2 cellular contexts compared by ENCODE assay signal in the genomic region with DNA sequence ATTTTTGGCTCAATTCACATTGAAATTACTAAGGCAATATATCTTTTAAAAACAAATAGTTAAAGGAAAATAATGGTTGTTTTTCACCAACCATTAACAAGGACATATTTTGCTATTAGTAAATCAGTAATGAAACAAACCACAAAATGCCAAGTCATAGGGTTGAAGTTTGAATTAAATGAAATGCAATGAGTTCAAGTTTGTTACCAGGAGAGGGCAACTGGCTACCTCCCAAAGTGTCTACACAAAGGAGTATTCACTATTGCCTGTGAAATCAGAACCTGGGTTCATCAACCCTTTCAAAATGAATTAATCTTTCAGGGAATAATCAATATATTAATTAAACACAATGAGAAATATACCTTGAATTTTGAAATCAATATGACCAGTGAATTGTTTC.
TF ChIP-seq lines count a peak whose summit lies in the region.

No MANE protein-coding gene starts in this region.

TF ChIP-seq in liver, 16 proteins besides CTCF, POLR2A, EP300 and RAD21 (continued from another document):
- TF ChIP-seq, protein P1, sequence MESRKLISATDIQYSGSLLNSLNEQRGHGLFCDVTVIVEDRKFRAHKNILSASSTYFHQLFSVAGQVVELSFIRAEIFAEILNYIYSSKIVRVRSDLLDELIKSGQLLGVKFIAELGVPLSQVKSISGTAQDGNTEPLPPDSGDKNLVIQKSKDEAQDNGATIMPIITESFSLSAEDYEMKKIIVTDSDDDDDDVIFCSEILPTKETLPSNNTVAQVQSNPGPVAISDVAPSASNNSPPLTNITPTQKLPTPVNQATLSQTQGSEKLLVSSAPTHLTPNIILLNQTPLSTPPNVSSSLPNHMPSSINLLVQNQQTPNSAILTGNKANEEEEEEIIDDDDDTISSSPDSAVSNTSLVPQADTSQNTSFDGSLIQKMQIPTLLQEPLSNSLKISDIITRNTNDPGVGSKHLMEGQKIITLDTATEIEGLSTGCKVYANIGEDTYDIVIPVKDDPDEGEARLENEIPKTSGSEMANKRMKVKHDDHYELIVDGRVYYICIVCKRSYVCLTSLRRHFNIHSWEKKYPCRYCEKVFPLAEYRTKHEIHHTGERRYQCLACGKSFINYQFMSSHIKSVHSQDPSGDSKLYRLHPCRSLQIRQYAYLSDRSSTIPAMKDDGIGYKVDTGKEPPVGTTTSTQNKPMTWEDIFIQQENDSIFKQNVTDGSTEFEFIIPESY (IDR thresholded peaks at IDR 0.05): no peak
- TF ChIP-seq HNF4A (conservative IDR thresholded peaks at IDR 0.05) (peak; percentile 76 to 79), JUND (IDR thresholded peaks at IDR 0.05) (peak in 1 of 2 donors; percentile 44), SP1 (IDR thresholded peaks at IDR 0.05) (peak; percentile 62), YY1 (IDR thresholded peaks at IDR 0.05) (peak; percentile 63), GABPA (IDR thresholded peaks at IDR 0.05 in 1 of 2, conservative IDR thresholded peaks at IDR 0.05 in 1 of 2) (no peak)

TF ChIP-seq in HepG2, 621 proteins besides CTCF, POLR2A, EP300 and RAD21:
- TF ChIP-seq, protein P2, sequence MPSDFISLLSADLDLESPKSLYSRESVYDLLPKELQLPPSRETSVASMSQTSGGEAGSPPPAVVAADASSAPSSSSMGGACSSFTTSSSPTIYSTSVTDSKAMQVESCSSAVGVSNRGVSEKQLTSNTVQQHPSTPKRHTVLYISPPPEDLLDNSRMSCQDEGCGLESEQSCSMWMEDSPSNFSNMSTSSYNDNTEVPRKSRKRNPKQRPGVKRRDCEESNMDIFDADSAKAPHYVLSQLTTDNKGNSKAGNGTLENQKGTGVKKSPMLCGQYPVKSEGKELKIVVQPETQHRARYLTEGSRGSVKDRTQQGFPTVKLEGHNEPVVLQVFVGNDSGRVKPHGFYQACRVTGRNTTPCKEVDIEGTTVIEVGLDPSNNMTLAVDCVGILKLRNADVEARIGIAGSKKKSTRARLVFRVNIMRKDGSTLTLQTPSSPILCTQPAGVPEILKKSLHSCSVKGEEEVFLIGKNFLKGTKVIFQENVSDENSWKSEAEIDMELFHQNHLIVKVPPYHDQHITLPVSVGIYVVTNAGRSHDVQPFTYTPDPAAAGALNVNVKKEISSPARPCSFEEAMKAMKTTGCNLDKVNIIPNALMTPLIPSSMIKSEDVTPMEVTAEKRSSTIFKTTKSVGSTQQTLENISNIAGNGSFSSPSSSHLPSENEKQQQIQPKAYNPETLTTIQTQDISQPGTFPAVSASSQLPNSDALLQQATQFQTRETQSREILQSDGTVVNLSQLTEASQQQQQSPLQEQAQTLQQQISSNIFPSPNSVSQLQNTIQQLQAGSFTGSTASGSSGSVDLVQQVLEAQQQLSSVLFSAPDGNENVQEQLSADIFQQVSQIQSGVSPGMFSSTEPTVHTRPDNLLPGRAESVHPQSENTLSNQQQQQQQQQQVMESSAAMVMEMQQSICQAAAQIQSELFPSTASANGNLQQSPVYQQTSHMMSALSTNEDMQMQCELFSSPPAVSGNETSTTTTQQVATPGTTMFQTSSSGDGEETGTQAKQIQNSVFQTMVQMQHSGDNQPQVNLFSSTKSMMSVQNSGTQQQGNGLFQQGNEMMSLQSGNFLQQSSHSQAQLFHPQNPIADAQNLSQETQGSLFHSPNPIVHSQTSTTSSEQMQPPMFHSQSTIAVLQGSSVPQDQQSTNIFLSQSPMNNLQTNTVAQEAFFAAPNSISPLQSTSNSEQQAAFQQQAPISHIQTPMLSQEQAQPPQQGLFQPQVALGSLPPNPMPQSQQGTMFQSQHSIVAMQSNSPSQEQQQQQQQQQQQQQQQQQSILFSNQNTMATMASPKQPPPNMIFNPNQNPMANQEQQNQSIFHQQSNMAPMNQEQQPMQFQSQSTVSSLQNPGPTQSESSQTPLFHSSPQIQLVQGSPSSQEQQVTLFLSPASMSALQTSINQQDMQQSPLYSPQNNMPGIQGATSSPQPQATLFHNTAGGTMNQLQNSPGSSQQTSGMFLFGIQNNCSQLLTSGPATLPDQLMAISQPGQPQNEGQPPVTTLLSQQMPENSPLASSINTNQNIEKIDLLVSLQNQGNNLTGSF (CRISPR knock-in tag; IDR thresholded peaks at IDR 0.05): no peak
- TF ChIP-seq, protein P3, sequence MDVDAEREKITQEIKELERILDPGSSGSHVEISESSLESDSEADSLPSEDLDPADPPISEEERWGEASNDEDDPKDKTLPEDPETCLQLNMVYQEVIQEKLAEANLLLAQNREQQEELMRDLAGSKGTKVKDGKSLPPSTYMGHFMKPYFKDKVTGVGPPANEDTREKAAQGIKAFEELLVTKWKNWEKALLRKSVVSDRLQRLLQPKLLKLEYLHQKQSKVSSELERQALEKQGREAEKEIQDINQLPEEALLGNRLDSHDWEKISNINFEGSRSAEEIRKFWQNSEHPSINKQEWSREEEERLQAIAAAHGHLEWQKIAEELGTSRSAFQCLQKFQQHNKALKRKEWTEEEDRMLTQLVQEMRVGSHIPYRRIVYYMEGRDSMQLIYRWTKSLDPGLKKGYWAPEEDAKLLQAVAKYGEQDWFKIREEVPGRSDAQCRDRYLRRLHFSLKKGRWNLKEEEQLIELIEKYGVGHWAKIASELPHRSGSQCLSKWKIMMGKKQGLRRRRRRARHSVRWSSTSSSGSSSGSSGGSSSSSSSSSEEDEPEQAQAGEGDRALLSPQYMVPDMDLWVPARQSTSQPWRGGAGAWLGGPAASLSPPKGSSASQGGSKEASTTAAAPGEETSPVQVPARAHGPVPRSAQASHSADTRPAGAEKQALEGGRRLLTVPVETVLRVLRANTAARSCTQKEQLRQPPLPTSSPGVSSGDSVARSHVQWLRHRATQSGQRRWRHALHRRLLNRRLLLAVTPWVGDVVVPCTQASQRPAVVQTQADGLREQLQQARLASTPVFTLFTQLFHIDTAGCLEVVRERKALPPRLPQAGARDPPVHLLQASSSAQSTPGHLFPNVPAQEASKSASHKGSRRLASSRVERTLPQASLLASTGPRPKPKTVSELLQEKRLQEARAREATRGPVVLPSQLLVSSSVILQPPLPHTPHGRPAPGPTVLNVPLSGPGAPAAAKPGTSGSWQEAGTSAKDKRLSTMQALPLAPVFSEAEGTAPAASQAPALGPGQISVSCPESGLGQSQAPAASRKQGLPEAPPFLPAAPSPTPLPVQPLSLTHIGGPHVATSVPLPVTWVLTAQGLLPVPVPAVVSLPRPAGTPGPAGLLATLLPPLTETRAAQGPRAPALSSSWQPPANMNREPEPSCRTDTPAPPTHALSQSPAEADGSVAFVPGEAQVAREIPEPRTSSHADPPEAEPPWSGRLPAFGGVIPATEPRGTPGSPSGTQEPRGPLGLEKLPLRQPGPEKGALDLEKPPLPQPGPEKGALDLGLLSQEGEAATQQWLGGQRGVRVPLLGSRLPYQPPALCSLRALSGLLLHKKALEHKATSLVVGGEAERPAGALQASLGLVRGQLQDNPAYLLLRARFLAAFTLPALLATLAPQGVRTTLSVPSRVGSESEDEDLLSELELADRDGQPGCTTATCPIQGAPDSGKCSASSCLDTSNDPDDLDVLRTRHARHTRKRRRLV (CRISPR knock-in tag; IDR thresholded peaks at IDR 0.05): no peak
- TF ChIP-seq ZNF558 (CRISPR knock-in tag; IDR thresholded peaks at IDR 0.05; ENCODE audit: borderline replicate concordance) (no peak), KAT7 (CRISPR knock-in tag; IDR thresholded peaks at IDR 0.05; ENCODE audit: borderline replicate concordance) (no peak), ARNT (IDR thresholded peaks at IDR 0.05) (no peak), MAF1 (CRISPR knock-in tag; IDR thresholded peaks at IDR 0.05; ENCODE audit: borderline replicate concordance) (no peak), NFKBIZ (CRISPR knock-in tag; IDR thresholded peaks at IDR 0.05) (no peak), JUND (CRISPR knock-in tag; IDR thresholded peaks at IDR 0.05) (no peak), SYNCRIP (IDR thresholded peaks at IDR 0.05; ENCODE audit: insufficient read depth, low read depth, low read length) (no peak)
- TF ChIP-seq, protein P4, sequence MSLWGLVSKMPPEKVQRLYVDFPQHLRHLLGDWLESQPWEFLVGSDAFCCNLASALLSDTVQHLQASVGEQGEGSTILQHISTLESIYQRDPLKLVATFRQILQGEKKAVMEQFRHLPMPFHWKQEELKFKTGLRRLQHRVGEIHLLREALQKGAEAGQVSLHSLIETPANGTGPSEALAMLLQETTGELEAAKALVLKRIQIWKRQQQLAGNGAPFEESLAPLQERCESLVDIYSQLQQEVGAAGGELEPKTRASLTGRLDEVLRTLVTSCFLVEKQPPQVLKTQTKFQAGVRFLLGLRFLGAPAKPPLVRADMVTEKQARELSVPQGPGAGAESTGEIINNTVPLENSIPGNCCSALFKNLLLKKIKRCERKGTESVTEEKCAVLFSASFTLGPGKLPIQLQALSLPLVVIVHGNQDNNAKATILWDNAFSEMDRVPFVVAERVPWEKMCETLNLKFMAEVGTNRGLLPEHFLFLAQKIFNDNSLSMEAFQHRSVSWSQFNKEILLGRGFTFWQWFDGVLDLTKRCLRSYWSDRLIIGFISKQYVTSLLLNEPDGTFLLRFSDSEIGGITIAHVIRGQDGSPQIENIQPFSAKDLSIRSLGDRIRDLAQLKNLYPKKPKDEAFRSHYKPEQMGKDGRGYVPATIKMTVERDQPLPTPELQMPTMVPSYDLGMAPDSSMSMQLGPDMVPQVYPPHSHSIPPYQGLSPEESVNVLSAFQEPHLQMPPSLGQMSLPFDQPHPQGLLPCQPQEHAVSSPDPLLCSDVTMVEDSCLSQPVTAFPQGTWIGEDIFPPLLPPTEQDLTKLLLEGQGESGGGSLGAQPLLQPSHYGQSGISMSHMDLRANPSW (CRISPR knock-in tag; IDR thresholded peaks at IDR 0.05; ENCODE audit: borderline replicate concordance): no peak
- TF ChIP-seq, protein P5, sequence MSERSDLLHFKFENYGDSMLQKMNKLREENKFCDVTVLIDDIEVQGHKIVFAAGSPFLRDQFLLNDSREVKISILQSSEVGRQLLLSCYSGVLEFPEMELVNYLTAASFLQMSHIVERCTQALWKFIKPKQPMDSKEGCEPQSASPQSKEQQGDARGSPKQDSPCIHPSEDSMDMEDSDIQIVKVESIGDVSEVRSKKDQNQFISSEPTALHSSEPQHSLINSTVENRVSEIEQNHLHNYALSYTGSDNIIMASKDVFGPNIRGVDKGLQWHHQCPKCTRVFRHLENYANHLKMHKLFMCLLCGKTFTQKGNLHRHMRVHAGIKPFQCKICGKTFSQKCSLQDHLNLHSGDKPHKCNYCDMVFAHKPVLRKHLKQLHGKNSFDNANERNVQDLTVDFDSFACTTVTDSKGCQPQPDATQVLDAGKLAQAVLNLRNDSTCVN (CRISPR knock-in tag; IDR thresholded peaks at IDR 0.05; ENCODE audit: borderline replicate concordance): no peak
